In genomic region chr6:15280023-15280422, GRCh38 we compare ENCODE assay signal across 14 cellular contexts. TPM values are rescaled to one million over a fixed set of nuclear protein-coding genes. Genes with fewer than 3 reads are reported as not detected.
A peak's percentile ranks its signal among the peaks of the same experiment; 100 is the strongest.
DNase-seq lines count a peak whose midpoint lies in the region; ATAC-seq, FAIRE-seq and TF ChIP-seq lines count a peak whose summit lies in the region.
"Had no signal": no experiment of that assay in that cellular context is flagged by ENCODE, and none has a peak within 500 bp of the region (broad histone marks: within the 10 kb centered on the region; RNA-seq: fewer than 3 reads in every experiment).

No MANE protein-coding gene starts in this region.

- CTCF ChIA-PET in A549 (lab: Yijun Ruan, JAX) = no interaction called here

- ATAC-seq in A549 (no peak), memory B cell (ENCODE audit: low read depth) (no peak), HG02678 (IDR thresholded peaks at IDR 0.05; ENCODE audit: unreplicated experiment) (no peak)
- no peak for ATAC-seq in effector memory CD8-positive, alpha-beta T cell (replicated peaks)

- no peak for DNase-seq in A549 (ENCODE audit: low read depth in 1 of 2, low spot score in 1 of 2)
- peak; percentile 12 for DNase-seq in HFFc6
- no peak for DNase-seq in effector memory CD8-positive, alpha-beta T cell
- no peak for DNase-seq in memory B cell (ENCODE audit: low spot score in 2 of 2)
- DNase-seq in RKO (ENCODE audit: low spot score) = no peak
- no peak for DNase-seq in glutamatergic neuron
- no peak for DNase-seq in activated T-cell treated with anti-CD3 and anti-CD28 coated beads, Interleukin-2, amount 50 U/mL, for 1 hour
- DNase-seq: activated CD4-positive, alpha-beta T cell treated with anti-CD3 and anti-CD28 coated beads for 48 hours; cortex of kidney; heart right ventricle; NCI-H1092; NCI-H748 treated with DMSO at 0.1 percent for 48 hours had no signal

- H3K4me3 ChIP-seq in A549 = no peak overlapping the region
- H3K4me3 ChIP-seq: heart right ventricle had no signal

- FAIRE-seq in A549 (lab: Jason Lieb, UNC) = no peak
- FAIRE-seq: G401.6 had no signal

- H3K27ac ChIP-seq in A549 = no peak overlapping the region
- H3K27ac ChIP-seq: heart right ventricle had no signal

- H3K9me3 Mint-ChIP-seq in HFFc6 (no peaks in the 10 kb centered on the region), memory B cell (no peaks in the 10 kb centered on the region), glutamatergic neuron (ENCODE audit: unreplicated experiment) (no peaks in the 10 kb centered on the region)
- no peaks in the 10 kb centered on the region for H3K9me3 Mint-ChIP-seq in effector memory CD8-positive, alpha-beta T cell

- peaks cover 52% of the 10 kb centered on the region for H3K4me1 ChIP-seq in A549

- peak overlapping the region; percentile 66 for H3K4me2 ChIP-seq in A549

- H3K4me1 Mint-ChIP-seq in HFFc6 (ENCODE audit: low read depth) = peaks cover 76% of the 10 kb centered on the region
- peaks cover 35 to 52% of the 10 kb centered on the region in 2 donors for H3K4me1 Mint-ChIP-seq in effector memory CD8-positive, alpha-beta T cell (ENCODE audit: low read depth in 2 of 2)
- peaks cover 51% of the 10 kb centered on the region for H3K4me1 Mint-ChIP-seq in memory B cell
- peaks cover 29% of the 10 kb centered on the region for H3K4me1 Mint-ChIP-seq in glutamatergic neuron (ENCODE audit: low read depth, unreplicated experiment)

- WGBS in A549 (ENCODE audit: missing lambda C conversion rate) = 13% methylated on average over 6 of the region's 6 CpGs

- TF ChIP-seq POLR2A in A549 (IDR thresholded peaks at IDR 0.05; ENCODE audit: low read length) = no peak

- TF ChIP-seq RAD21 in A549 (conservative IDR thresholded peaks at IDR 0.05 in 1 of 2, IDR thresholded peaks at IDR 0.05 in 1 of 2) = no peak

- POLR2A ChIA-PET in A549 (lab: Yijun Ruan, JAX) = no interaction called here

- TF ChIP-seq CTCF in A549 (IDR thresholded peaks at IDR 0.05) (no peak), HFFc6 (IDR thresholded peaks at IDR 0.05) (no peak), glutamatergic neuron (IDR thresholded peaks at IDR 0.05; ENCODE audit: partially characterized antibody, unreplicated experiment) (no peak)

- H3K9me3 ChIP-seq in A549 = no peaks in the 10 kb centered on the region
- H3K9me3 ChIP-seq: heart right ventricle had no signal

- TF ChIP-seq EP300 in A549 (IDR thresholded peaks at IDR 0.05) = no peak

- H3K4me3 Mint-ChIP-seq in HFFc6 = no peak overlapping the region
- H3K4me3 Mint-ChIP-seq in effector memory CD8-positive, alpha-beta T cell = no peak overlapping the region
- no peak overlapping the region for H3K4me3 Mint-ChIP-seq in memory B cell
- no peak overlapping the region for H3K4me3 Mint-ChIP-seq in glutamatergic neuron (ENCODE audit: unreplicated experiment)

- H3K36me3 Mint-ChIP-seq in HFFc6 (ENCODE audit: low read depth) (peaks cover 7% of the 10 kb centered on the region; the same call in 1 of the 2 replicates), memory B cell (peaks cover 6% of the 10 kb centered on the region), glutamatergic neuron (ENCODE audit: unreplicated experiment) (no peaks in the 10 kb centered on the region)
- H3K36me3 Mint-ChIP-seq in effector memory CD8-positive, alpha-beta T cell (ENCODE audit: insufficient read depth) = peaks cover 15% of the 10 kb centered on the region

- H3K27ac Mint-ChIP-seq in HFFc6 (peak overlapping the region; percentile 7; the same call in 1 of the 2 replicates), memory B cell (peak overlapping the region; percentile 21), glutamatergic neuron (ENCODE audit: unreplicated experiment) (no peak overlapping the region)
- peak overlapping the region; percentile 38 to 79 for H3K27ac Mint-ChIP-seq in effector memory CD8-positive, alpha-beta T cell

- H3K27me3 Mint-ChIP-seq in HFFc6 (ENCODE audit: insufficient read depth) (no peaks in the 10 kb centered on the region), memory B cell (no peaks in the 10 kb centered on the region), glutamatergic neuron (ENCODE audit: unreplicated experiment) (peaks cover 5% of the 10 kb centered on the region)
- H3K27me3 Mint-ChIP-seq in effector memory CD8-positive, alpha-beta T cell = no peaks in the 10 kb centered on the region

TF ChIP-seq in A549, 52 proteins besides CTCF, POLR2A, EP300 and RAD21:
- TF ChIP-seq POLR2AphosphoS2 (conservative IDR thresholded peaks at IDR 0.05; ENCODE audit: low read length) (no peak), PHF8 (IDR thresholded peaks at IDR 0.05; ENCODE audit: borderline replicate concordance, low read depth) (no peak), REST (IDR thresholded peaks at IDR 0.05) (no peak), ELK1 (IDR thresholded peaks at IDR 0.05; ENCODE audit: low read depth, low read length) (no peak), NFE2L2 (conservative IDR thresholded peaks at IDR 0.05; ENCODE audit: low read length) (no peak), TFCP2L1 (CRISPR knock-in tag; IDR thresholded peaks at IDR 0.05) (no peak), HOXB13 (CRISPR knock-in tag; IDR thresholded peaks at IDR 0.05; ENCODE audit: low read depth) (no peak), HDAC2 (IDR thresholded peaks at IDR 0.05) (no peak), ZFP36 (IDR thresholded peaks at IDR 0.05; ENCODE audit: borderline replicate concordance, partially characterized antibody) (no peak), FOXS1 (CRISPR knock-in tag; IDR thresholded peaks at IDR 0.05) (no peak), CBX2 (IDR thresholded peaks at IDR 0.05; ENCODE audit: borderline replicate concordance, low read depth) (no peak)

RNA-seq across cellular contexts. Expression of gene JARID2, which starts 34.2 kb away (rescaled TPM):
- polyA plus RNA-seq in A549 (2011; rRNA removed) (8.3 and 10.0 TPM in 2 replicates), A549 (2017; fragmentation: RNase III; extraction: RNeasy Plus Mini Kit Qiagen cat#74134 plus additional on column Dnase treatment) (6.7 to 7.8 TPM (median 7.3 TPM) in 3 replicates)
- polyA plus RNA-seq in A549 (2012; cell fraction: cytosol; rRNA removed) = 4.1 and 4.4 TPM in 2 replicates
- 5.8 and 6.1 TPM in 2 replicates for polyA plus RNA-seq in A549 (2012; cell fraction: nucleus; rRNA removed)
- polyA minus RNA-seq in A549 (2011; rRNA and poly(A)+ RNA removed) = 11.8 and 13.0 TPM in 2 replicates
- 10 to 100 TPM in 1 of 6 experiments, 1 to 10 TPM in 5; 8.3 to 10.1 (median 9.5) TPM for total RNA-seq in HFFc6 (2021; fragmentation: NEBNext Ultra II Directional; extraction: Animal tissue kit (Norgen Biotek cat#: 25700))
- 83.8 TPM for total RNA-seq in glutamatergic neuron (ENCODE audit: unreplicated experiment)
